In genomic region chr3:58068126-58068809, GRCh38 we compare ENCODE assay signal across 11 cellular contexts.
A peak's percentile ranks its signal among the peaks of the same experiment; 100 is the strongest.
DNase-seq lines count a peak whose midpoint lies in the region; ATAC-seq and TF ChIP-seq lines count a peak whose summit lies in the region.
"Had no signal": no experiment of that assay in that cellular context is flagged by ENCODE, and none has a peak within 500 bp of the region (broad histone marks: within the 10 kb centered on the region; RNA-seq: fewer than 3 reads in every experiment).

No MANE protein-coding gene starts in this region.

- no peaks in the 10 kb centered on the region for H3K36me3 Mint-ChIP-seq in central memory CD8-positive, alpha-beta T cell (ENCODE audit: insufficient read depth)
- no peaks in the 10 kb centered on the region for H3K36me3 Mint-ChIP-seq in T-cell

- no peaks in the 10 kb centered on the region for H3K27me3 ChIP-seq in transverse colon

- intact Hi-C loops in mucosa of descending colon (cut with DNase I, micrococcal nuclease) = no loop called here
- intact Hi-C loops in transverse colon (cut with DNase I; ENCODE audit: low total_unique reads) = loop anchor here (10.0 kb wide), 1 partner anchor 53 kb away; no protein-coding TSS in a partner anchor
- intact Hi-C loops in left cardiac atrium (cut with DNase I) = no loop called here

- H3K27me3 Mint-ChIP-seq in central memory CD8-positive, alpha-beta T cell = no peaks in the 10 kb centered on the region
- no peaks in the 10 kb centered on the region for H3K27me3 Mint-ChIP-seq in T-cell

- TF ChIP-seq CTCF in mucosa of descending colon (IDR thresholded peaks at IDR 0.05) (no peak), transverse colon (IDR thresholded peaks at IDR 0.05) (no peak)

- no peak for ATAC-seq in central memory CD8-positive, alpha-beta T cell (replicated peaks; ENCODE audit: extremely low read depth, poor library complexity, severe bottlenecking)
- ATAC-seq in mucosa of descending colon = peak; percentile 35
- no peak for ATAC-seq in T-cell (replicated peaks in 1 of 4)
- ATAC-seq in left cardiac atrium = no peak

- peak; percentile 26 for DNase-seq in DMS53 (lab: John Stamatoyannopoulos, UW)
- no peak for DNase-seq in DMS53 treated with DMSO at 0.1 percent for 48 hours (lab: John Stamatoyannopoulos, UW; ENCODE audit: unreplicated experiment)
- DNase-seq in central memory CD8-positive, alpha-beta T cell (ENCODE audit: low spot score in 2 of 2) = no peak
- DNase-seq in mucosa of descending colon = no peak
- no peak for DNase-seq in transverse colon
- no peak for DNase-seq in T-cell
- DNase-seq in left cardiac atrium = no peak
- DNase-seq in activated CD4-positive, alpha-beta T cell treated with anti-CD3 and anti-CD28 coated beads, Interleukin-2, amount 50 U/mL, for 4 hours = no peak
- DNase-seq: activated naive CD4-positive, alpha-beta T cell; KBM-7 had no signal

- H3K27ac ChIP-seq in transverse colon = peak overlapping the region; percentile 40 to 82 (median 82)
- H3K27ac ChIP-seq: 22Rv1 had no signal

- no peak for TF ChIP-seq POLR2A in transverse colon (IDR thresholded peaks at IDR 0.05)

- H3K36me3 ChIP-seq in mucosa of descending colon (ENCODE audit: low read depth) = no peaks in the 10 kb centered on the region
- no peaks in the 10 kb centered on the region for H3K36me3 ChIP-seq in transverse colon

- no peaks in the 10 kb centered on the region for H3K9me3 Mint-ChIP-seq in central memory CD8-positive, alpha-beta T cell
- H3K9me3 Mint-ChIP-seq in T-cell = no peaks in the 10 kb centered on the region

- H3K9me3 ChIP-seq in mucosa of descending colon = no peaks in the 10 kb centered on the region
- no peaks in the 10 kb centered on the region for H3K9me3 ChIP-seq in transverse colon

- H3K4me1 ChIP-seq in mucosa of descending colon (ENCODE audit: low read depth) = peaks cover 11% of the 10 kb centered on the region
- peaks cover 16 to 76% (median 53%) of the 10 kb centered on the region in 4 donors for H3K4me1 ChIP-seq in transverse colon

- in situ Hi-C loops in transverse colon (cut with MboI; ENCODE audit: low pct_ligation_motif_present in 1 of 4, low pct_unique_long_range_greater_than_20kb in 1 of 4, low sequenced_read_pairs in 3 of 4) = no loop called here

- H3K4me3 Mint-ChIP-seq in central memory CD8-positive, alpha-beta T cell = no peak overlapping the region
- no peak overlapping the region for H3K4me3 Mint-ChIP-seq in T-cell

- H3K4me1 Mint-ChIP-seq in central memory CD8-positive, alpha-beta T cell = peaks cover 7% of the 10 kb centered on the region
- peaks cover 16 to 20% (median 17%) of the 10 kb centered on the region in 3 donors for H3K4me1 Mint-ChIP-seq in T-cell

- WGBS in transverse colon (ENCODE audit: low coverage in 1 of 2), 2 donors = 40 to 80% methylated on average over 1 to 2 of the region's 2 CpGs

- POLR2A ChIA-PET in T-cell (lab: Charles Lee) = interaction anchor here in 1 of 2 donors (0.6 kb wide), 1 partner anchor 140 kb away, joined by 7 read pairs; no protein-coding TSS in a partner anchor

- no peak for TF ChIP-seq EP300 in transverse colon (IDR thresholded peaks at IDR 0.05; ENCODE audit: low read depth)

- CTCF ChIA-PET in T-cell (lab: Charles Lee) = interaction anchor here in 1 of 2 donors (0.5 kb wide), 1 partner anchor 73 kb away, joined by 3 read pairs; no protein-coding TSS in a partner anchor

- H3K27ac Mint-ChIP-seq in central memory CD8-positive, alpha-beta T cell (ENCODE audit: low read depth) = peak overlapping the region; percentile 12
- no peak overlapping the region for H3K27ac Mint-ChIP-seq in T-cell

- H3K4me3 ChIP-seq in mucosa of descending colon (no peak overlapping the region), transverse colon (no peak overlapping the region)
